ENCODE assay signal across 16 cellular contexts in the genomic region with DNA sequence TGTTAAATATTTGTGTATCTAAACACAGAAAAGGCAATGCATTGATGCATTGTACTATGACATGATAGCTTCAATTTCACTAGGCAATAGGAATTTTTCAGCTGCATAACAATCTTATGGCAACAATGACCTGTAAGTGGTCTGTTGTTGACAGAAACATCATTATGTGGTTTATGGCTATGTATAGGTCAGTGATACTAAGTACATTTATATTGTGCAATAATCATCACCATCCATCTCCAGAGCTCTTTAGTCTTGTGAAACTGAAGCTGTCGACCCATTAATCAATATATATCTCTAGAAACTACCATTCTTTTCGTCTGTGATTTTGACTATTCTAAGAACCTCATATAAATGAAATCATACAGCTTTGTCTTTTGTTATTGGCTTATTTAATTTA.
"Had no signal": no experiment of that assay in that cellular context is flagged by ENCODE, and none has a peak within 500 bp of the region (broad histone marks: within the 10 kb centered on the region; RNA-seq: fewer than 3 reads in every experiment).

No MANE protein-coding gene starts in this region.

- DNase-seq: effector memory CD4-positive, alpha-beta T cell; heart left ventricle; hippocampal formation; islet precursor cell; mammary epithelial cell; mucosa of descending colon; natural killer cell; right cardiac atrium; stimulated activated CD4-positive, alpha-beta T cell treated with anti-CD3 and anti-CD28 coated beads, Interleukin-4, amount 100 ng/mL, for 1 hour; stimulated activated CD8-positive, alpha-beta memory T cell treated with anti-CD3 and anti-CD28 coated beads, Interleukin-4, amount 100 ng/mL, for 48 hours; stimulated activated naive CD8-positive, alpha-beta T cell treated with anti-CD3 and anti-CD28 coated beads, Interleukin-15, Interleukin-2, amounts not matched to agents 100 U/mL and 50 U/mL, for 24 hours; thyroid gland had no signal

- ATAC-seq: esophagus mucosa; heart left ventricle; left lobe of liver; mucosa of descending colon; natural killer cell; right cardiac atrium; stimulated activated effector memory CD8-positive, alpha-beta T cell treated with anti-CD3 and anti-CD28 coated beads, Interleukin-12 subunit alpha, Interleukin-12 subunit beta, amount 100 ng/mL, for 72 hours; stimulated activated naive CD8-positive, alpha-beta T cell treated with anti-CD3 and anti-CD28 coated beads, Interleukin-15, Interleukin-2, amounts not matched to agents 100 U/mL and 50 U/mL, for 24 hours had no signal

- H3K4me3 ChIP-seq: heart left ventricle, mucosa of descending colon, suprapubic skin, thyroid gland had no signal

- H3K27ac ChIP-seq: heart left ventricle, suprapubic skin, thyroid gland had no signal

- H3K9me3 ChIP-seq: suprapubic skin, thyroid gland had no signal

- H3K27me3 ChIP-seq: heart left ventricle, suprapubic skin, thyroid gland had no signal

- H3K36me3 ChIP-seq: heart left ventricle, suprapubic skin, thyroid gland had no signal

- H3K4me1 ChIP-seq: heart left ventricle, suprapubic skin, thyroid gland had no signal
